In the genomic region with DNA sequence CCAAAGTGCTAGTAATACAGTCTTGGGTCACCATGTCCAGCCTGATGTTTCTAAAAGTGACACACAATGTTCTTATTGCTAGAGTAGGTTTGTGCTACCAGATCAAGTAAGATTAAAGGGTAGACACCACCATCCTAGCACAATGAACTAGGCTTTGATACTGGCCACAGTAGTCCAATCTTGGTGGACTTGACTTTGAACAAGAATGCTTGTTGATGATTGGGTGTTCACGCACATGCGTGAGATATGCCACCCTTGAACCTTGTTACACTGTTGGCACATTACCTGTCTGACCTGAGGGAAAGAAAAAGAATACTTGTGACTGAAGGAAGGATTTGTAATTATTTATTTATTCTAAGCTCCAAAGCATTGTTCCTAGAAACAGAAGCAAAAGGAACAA, we compare ENCODE assay signal across 3 cellular contexts.
TF ChIP-seq lines count a peak whose summit lies in the region.

No MANE protein-coding gene starts in this region.

TF ChIP-seq in GM12891, 5 proteins besides CTCF, POLR2A, EP300 and RAD21:
- TF ChIP-seq TAF1 (IDR thresholded peaks at IDR 0.05; ENCODE audit: low read depth, low read length) (no peak), POU2F2 (IDR thresholded peaks at IDR 0.05; ENCODE audit: low read depth, low read length) (no peak)

TF ChIP-seq in K562, 482 proteins besides CTCF, POLR2A, EP300 and RAD21:
- TF ChIP-seq CBFA2T3 (IDR thresholded peaks at IDR 0.05) (no peak), YY1 (IDR thresholded peaks at IDR 0.05; ENCODE audit: borderline replicate concordance in 1 of 3, control insufficient read depth in 1 of 3, extremely low read depth in 1 of 3, insufficient read depth in 3 of 3, insufficient read length in 1 of 3, insufficient replicate concordance in 2 of 3, low read depth in 1 of 3, low read length in 2 of 3) (no peak), U2AF1 (optimal IDR thresholded peaks at IDR 0.05; ENCODE audit: low read depth, low read length) (no peak), ZNF740 (CRISPR knock-in tag; IDR thresholded peaks at IDR 0.05) (0 out of 2 replicates have a peak, but pooled peaks have one; percentile 23), ZNF740 (tag; IDR thresholded peaks at IDR 0.05) (no peak), TCF7L2 (IDR thresholded peaks at IDR 0.05; ENCODE audit: low read depth, low read length) (no peak), RAD51 (IDR thresholded peaks at IDR 0.05; ENCODE audit: borderline replicate concordance, low read depth) (no peak), ZBTB17 (CRISPR knock-in tag; IDR thresholded peaks at IDR 0.05) (no peak)

TF ChIP-seq in HepG2, 621 proteins besides CTCF, POLR2A, EP300 and RAD21:
- TF ChIP-seq RBM22 (optimal IDR thresholded peaks at IDR 0.05; ENCODE audit: low read length): peak; percentile 50
- TF ChIP-seq CEBPZ (IDR thresholded peaks at IDR 0.05; ENCODE audit: low read length): no peak
